ENCODE assay signal across 18 cellular contexts in the genomic region with DNA sequence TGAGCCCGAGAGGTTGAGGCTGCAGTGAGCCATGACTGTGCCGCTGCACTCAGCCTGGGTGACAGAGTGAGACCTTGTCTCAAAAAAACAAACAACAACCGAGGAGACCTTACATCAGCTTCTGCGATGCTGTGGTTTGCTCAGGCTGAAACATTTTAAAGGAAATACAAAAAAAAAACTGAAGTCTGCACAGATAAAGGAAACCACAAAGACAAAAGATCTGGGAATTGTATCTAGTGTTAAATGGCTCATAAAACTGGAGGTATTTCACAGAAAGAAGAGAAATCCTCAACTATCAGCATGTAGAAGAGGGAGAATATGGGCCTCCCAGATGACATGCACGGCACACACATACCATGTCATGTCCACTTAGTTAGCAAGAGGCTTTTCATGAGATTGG.
DNase-seq lines count a peak whose midpoint lies in the region; ATAC-seq, FAIRE-seq and TF ChIP-seq lines count a peak whose summit lies in the region.
"Had no signal": no experiment of that assay in that cellular context is flagged by ENCODE, and none has a peak within 500 bp of the region (broad histone marks: within the 10 kb centered on the region; RNA-seq: fewer than 3 reads in every experiment).

No MANE protein-coding gene starts in this region.

- no peak overlapping the region for H3K4me3 Mint-ChIP-seq in activated CD8-positive, alpha-beta memory T cell treated with anti-CD3 and anti-CD28 coated beads, Interleukin-2, amount 10 ng/mL, durations not matched to agents 7 days and 5 days
- H3K4me3 Mint-ChIP-seq in activated naive CD8-positive, alpha-beta T cell treated with anti-CD3 and anti-CD28 coated beads, Interleukin-2, amount 10 ng/mL, durations not matched to agents 7 days and 5 days: peak overlapping the region; percentile 39
- peak overlapping the region in 5 of 10 donors; percentile 0 to 62 (median 46) for H3K4me3 Mint-ChIP-seq in naive thymus-derived CD8-positive, alpha-beta T cell
- H3K4me3 Mint-ChIP-seq: CD14-positive monocyte had no signal

- H3K4me1 Mint-ChIP-seq in activated CD8-positive, alpha-beta memory T cell treated with anti-CD3 and anti-CD28 coated beads, Interleukin-2, amount 10 ng/mL, durations not matched to agents 7 days and 5 days: peaks cover 20% of the 10 kb centered on the region
- H3K4me1 Mint-ChIP-seq in activated naive CD8-positive, alpha-beta T cell treated with anti-CD3 and anti-CD28 coated beads, Interleukin-2, amount 10 ng/mL, durations not matched to agents 7 days and 5 days: peaks cover 22% of the 10 kb centered on the region
- H3K4me1 Mint-ChIP-seq in naive thymus-derived CD8-positive, alpha-beta T cell: peaks cover 8 to 22% (median 17%) of the 10 kb centered on the region in 4 donors
- H3K4me1 Mint-ChIP-seq: CD14-positive monocyte had no signal

- H3K27ac Mint-ChIP-seq in activated CD8-positive, alpha-beta memory T cell treated with anti-CD3 and anti-CD28 coated beads, Interleukin-2, amount 10 ng/mL, durations not matched to agents 7 days and 5 days: peak overlapping the region; percentile 61
- peak overlapping the region; percentile 74 for H3K27ac Mint-ChIP-seq in activated naive CD8-positive, alpha-beta T cell treated with anti-CD3 and anti-CD28 coated beads, Interleukin-2, amount 10 ng/mL, durations not matched to agents 7 days and 5 days
- H3K27ac Mint-ChIP-seq in naive thymus-derived CD8-positive, alpha-beta T cell: peak overlapping the region in 9 of 10 donors; percentile 65 to 90 (median 80)

- POLR2A ChIA-PET in activated naive CD8-positive, alpha-beta T cell treated with anti-CD3 and anti-CD28 coated beads, Interleukin-2, amount 10 ng/mL, durations not matched to agents 7 days and 5 days (lab: Charles Lee): no interaction called here
- POLR2A ChIA-PET in naive thymus-derived CD8-positive, alpha-beta T cell (lab: Charles Lee): interaction anchor here (0.5 kb wide), 1 partner anchor 128 kb away, joined by 3 read pairs; no protein-coding TSS in a partner anchor
- POLR2A ChIA-PET in RWPE1 (lab: Yijun Ruan, JAX; ENCODE audit: low non-redundant PET): no interaction called here

- no peak for FAIRE-seq in GM12892 (lab: Jason Lieb, UNC)
- FAIRE-seq: colon had no signal

- TF ChIP-seq CTCF in RWPE1 (conservative IDR thresholded peaks at IDR 0.05; ENCODE audit: low read depth): no peak

- CTCF ChIA-PET in activated CD8-positive, alpha-beta memory T cell treated with anti-CD3 and anti-CD28 coated beads, Interleukin-2, amount 10 ng/mL, durations not matched to agents 7 days and 5 days (lab: Charles Lee): no interaction called here
- CTCF ChIA-PET in RWPE1 (lab: Yijun Ruan, JAX): interaction anchor here (0.6 kb wide), 1 partner anchor 47 kb away, joined by 6 read pairs; no protein-coding TSS in a partner anchor

- peaks cover 14% of the 10 kb centered on the region for H3K36me3 Mint-ChIP-seq in activated CD8-positive, alpha-beta memory T cell treated with anti-CD3 and anti-CD28 coated beads, Interleukin-2, amount 10 ng/mL, durations not matched to agents 7 days and 5 days
- H3K36me3 Mint-ChIP-seq in activated naive CD8-positive, alpha-beta T cell treated with anti-CD3 and anti-CD28 coated beads, Interleukin-2, amount 10 ng/mL, durations not matched to agents 7 days and 5 days: peaks cover 21% of the 10 kb centered on the region
- peaks cover 7 to 63% (median 17%) of the 10 kb centered on the region in 3 donors for H3K36me3 Mint-ChIP-seq in naive thymus-derived CD8-positive, alpha-beta T cell

- no peak for DNase-seq in activated CD8-positive, alpha-beta memory T cell treated with anti-CD3 and anti-CD28 coated beads, Interleukin-2, amount 10 ng/mL, durations not matched to agents 7 days and 5 days
- no peak for DNase-seq in activated CD8-positive, alpha-beta memory T cell treated with anti-CD3 and anti-CD28 coated beads, Interleukin-2, amount 50 U/mL, for 4 hours
- DNase-seq in Kasumi-1 (lab: John Stamatoyannopoulos, UW) (peak; percentile 15 to 19), GM12892 (ENCODE audit: insufficient read length) (no peak), RWPE1 (ENCODE audit: low spot score) (no peak)
- DNase-seq in activated naive CD8-positive, alpha-beta T cell treated with anti-CD3 and anti-CD28 coated beads, Interleukin-2, amount 10 ng/mL, durations not matched to agents 7 days and 5 days: no peak
- peak in 2 of 10 donors; percentile 17 to 29 for DNase-seq in naive thymus-derived CD8-positive, alpha-beta T cell
- DNase-seq: EL, heart right ventricle, NCI-H2107, NCI-H526 treated with DMSO at 0.1 percent for 48 hours, right lobe of liver, SHP77, trophoblast cell had no signal

- ATAC-seq in activated CD8-positive, alpha-beta memory T cell treated with anti-CD3 and anti-CD28 coated beads, Interleukin-2, amount 10 ng/mL, durations not matched to agents 7 days and 5 days: no peak
- ATAC-seq in activated naive CD8-positive, alpha-beta T cell treated with anti-CD3 and anti-CD28 coated beads, Interleukin-2, amount 10 ng/mL, durations not matched to agents 7 days and 5 days (ENCODE audit: low read depth): peak; percentile 80
- peak in 1 of 2 donors; percentile 53 for ATAC-seq in naive thymus-derived CD8-positive, alpha-beta T cell
- ATAC-seq in GM21528 (IDR thresholded peaks at IDR 0.05; ENCODE audit: low FRiP score, unreplicated experiment): no peak
- ATAC-seq: HCT116, heart right ventricle had no signal

- no peaks in the 10 kb centered on the region for H3K27me3 Mint-ChIP-seq in activated CD8-positive, alpha-beta memory T cell treated with anti-CD3 and anti-CD28 coated beads, Interleukin-2, amount 10 ng/mL, durations not matched to agents 7 days and 5 days
- no peaks in the 10 kb centered on the region for H3K27me3 Mint-ChIP-seq in activated naive CD8-positive, alpha-beta T cell treated with anti-CD3 and anti-CD28 coated beads, Interleukin-2, amount 10 ng/mL, durations not matched to agents 7 days and 5 days
- H3K27me3 Mint-ChIP-seq in naive thymus-derived CD8-positive, alpha-beta T cell: no peaks in the 10 kb centered on the region

- no peak for TF ChIP-seq POLR2A in GM12892 (IDR thresholded peaks at IDR 0.05; ENCODE audit: low read depth, low read length)

- no peaks in the 10 kb centered on the region for H3K9me3 Mint-ChIP-seq in activated CD8-positive, alpha-beta memory T cell treated with anti-CD3 and anti-CD28 coated beads, Interleukin-2, amount 10 ng/mL, durations not matched to agents 7 days and 5 days (ENCODE audit: low read depth)
- H3K9me3 Mint-ChIP-seq in activated naive CD8-positive, alpha-beta T cell treated with anti-CD3 and anti-CD28 coated beads, Interleukin-2, amount 10 ng/mL, durations not matched to agents 7 days and 5 days: no peaks in the 10 kb centered on the region
- no peaks in the 10 kb centered on the region for H3K9me3 Mint-ChIP-seq in naive thymus-derived CD8-positive, alpha-beta T cell
- H3K9me3 Mint-ChIP-seq: CD14-positive monocyte had no signal

- no peak overlapping the region for H3K27ac ChIP-seq in RWPE1
- H3K27ac ChIP-seq: heart right ventricle had no signal

Comparison
In these comparisons a context has a peak if more than half of its experiments do, and no peak if none do; other contexts are left out.
1. DNase-seq: peak in Kasumi-1 (2 of 2); none in activated CD8-positive, alpha-beta memory T cell treated with anti-CD3 and anti-CD28 coated beads, Interleukin-2, amount 10 ng/mL, durations not matched to agents 7 days and 5 days (single experiment), activated CD8-positive, alpha-beta memory T cell treated with anti-CD3 and anti-CD28 coated beads, Interleukin-2, amount 50 U/mL, for 4 hours (single experiment), activated naive CD8-positive, alpha-beta T cell treated with anti-CD3 and anti-CD28 coated beads, Interleukin-2, amount 10 ng/mL, durations not matched to agents 7 days and 5 days (single experiment), GM12892 (single experiment) and RWPE1 (single experiment).
2. Peak in every context shown above with its lines, with median percentiles within 50 percentile points of each other: H3K27ac Mint-ChIP-seq.